12 cellular contexts compared by ENCODE assay signal in genomic region chr2:230069418-230069817, GRCh38. TPM values are rescaled to one million over a fixed set of nuclear protein-coding genes. Genes with fewer than 3 reads are reported as not detected.
DNase-seq lines count a peak whose midpoint lies in the region; ATAC-seq lines count a peak whose summit lies in the region.
"Had no signal": no experiment of that assay in that cellular context is flagged by ENCODE, and none has a peak within 500 bp of the region (broad histone marks: within the 10 kb centered on the region; RNA-seq: fewer than 3 reads in every experiment).

No MANE protein-coding gene starts in this region.

- H3K27ac ChIP-seq in caudate nucleus (ENCODE audit: low read depth, low read length), result no peak overlapping the region
- H3K27ac ChIP-seq: brain microvascular endothelial cell, gastrocnemius medialis had no signal

- H3K36me3 Mint-ChIP-seq in activated naive CD4-positive, alpha-beta T cell treated with anti-CD3 and anti-CD28 coated beads for 36 hours (ENCODE audit: low read depth), result no peaks in the 10 kb centered on the region
- H3K36me3 Mint-ChIP-seq in T-helper 17 cell (ENCODE audit: low read depth) (peaks cover 4% of the 10 kb centered on the region), memory B cell (peaks cover 2% of the 10 kb centered on the region)
- H3K36me3 Mint-ChIP-seq in stimulated activated memory B cell treated with anti-CD40 and anti-IgM and Interleukin-4, amounts not matched to agents 10 μg/mL and 1 μg/mL and 100 μg/mL, for 72 hours, result no peaks in the 10 kb centered on the region

- H3K27me3 Mint-ChIP-seq in activated naive CD4-positive, alpha-beta T cell treated with anti-CD3 and anti-CD28 coated beads for 36 hours (ENCODE audit: low read depth), result peaks cover 12% of the 10 kb centered on the region
- H3K27me3 Mint-ChIP-seq in T-helper 17 cell (peaks cover 17% of the 10 kb centered on the region), memory B cell (peaks cover 3% of the 10 kb centered on the region)
- H3K27me3 Mint-ChIP-seq in stimulated activated memory B cell treated with anti-CD40 and anti-IgM and Interleukin-4, amounts not matched to agents 10 μg/mL and 1 μg/mL and 100 μg/mL, for 72 hours, result no peaks in the 10 kb centered on the region

- H3K9me3 Mint-ChIP-seq in activated naive CD4-positive, alpha-beta T cell treated with anti-CD3 and anti-CD28 coated beads for 36 hours, result no peaks in the 10 kb centered on the region
- H3K9me3 Mint-ChIP-seq in memory B cell, result peaks cover 2% of the 10 kb centered on the region
- peaks cover 3% of the 10 kb centered on the region for H3K9me3 Mint-ChIP-seq in stimulated activated memory B cell treated with anti-CD40 and anti-IgM and Interleukin-4, amounts not matched to agents 10 μg/mL and 1 μg/mL and 100 μg/mL, for 72 hours

- no peak for ATAC-seq in T-helper 17 cell
- no peak for ATAC-seq in memory B cell (ENCODE audit: low read depth)
- ATAC-seq in stimulated activated memory B cell treated with anti-CD40 and anti-IgM and Interleukin-4, amounts not matched to agents 10 μg/mL and 1 μg/mL and 100 μg/mL, for 72 hours, result no peak
- ATAC-seq in GM21381 (IDR thresholded peaks at IDR 0.05; ENCODE audit: unreplicated experiment), result no peak

- intact Hi-C loops in activated naive CD4-positive, alpha-beta T cell treated with anti-CD3 and anti-CD28 coated beads for 36 hours (cut with micrococcal nuclease), result loop anchor here (1.0 to 5.0 kb wide), 7 partner anchors 61 to 728 kb away; partner anchors contain the start of genes CAB39 and SP110

- peaks cover 11% of the 10 kb centered on the region for H3K4me1 Mint-ChIP-seq in activated naive CD4-positive, alpha-beta T cell treated with anti-CD3 and anti-CD28 coated beads for 36 hours (ENCODE audit: low read depth)
- H3K4me1 Mint-ChIP-seq in T-helper 17 cell, result peaks cover 20% of the 10 kb centered on the region
- H3K4me1 Mint-ChIP-seq in memory B cell, result peaks cover 12% of the 10 kb centered on the region
- H3K4me1 Mint-ChIP-seq in stimulated activated memory B cell treated with anti-CD40 and anti-IgM and Interleukin-4, amounts not matched to agents 10 μg/mL and 1 μg/mL and 100 μg/mL, for 72 hours, result peaks cover 23% of the 10 kb centered on the region

- peak overlapping the region; percentile 81 for H3K4me3 Mint-ChIP-seq in activated naive CD4-positive, alpha-beta T cell treated with anti-CD3 and anti-CD28 coated beads for 36 hours
- peak overlapping the region; percentile 94 for H3K4me3 Mint-ChIP-seq in T-helper 17 cell
- peak overlapping the region; percentile 97 for H3K4me3 Mint-ChIP-seq in memory B cell
- peak overlapping the region; percentile 94 for H3K4me3 Mint-ChIP-seq in stimulated activated memory B cell treated with anti-CD40 and anti-IgM and Interleukin-4, amounts not matched to agents 10 μg/mL and 1 μg/mL and 100 μg/mL, for 72 hours

- no peaks in the 10 kb centered on the region for H3K9me3 ChIP-seq in T-helper 17 cell (ENCODE audit: control insufficient read depth, low read length, poor library complexity, severe bottlenecking)
- H3K9me3 ChIP-seq: gastrocnemius medialis had no signal

- H3K27ac Mint-ChIP-seq in activated naive CD4-positive, alpha-beta T cell treated with anti-CD3 and anti-CD28 coated beads for 36 hours, result no peak overlapping the region
- H3K27ac Mint-ChIP-seq in T-helper 17 cell (no peak overlapping the region), memory B cell (peak overlapping the region; percentile 48)
- H3K27ac Mint-ChIP-seq in stimulated activated memory B cell treated with anti-CD40 and anti-IgM and Interleukin-4, amounts not matched to agents 10 μg/mL and 1 μg/mL and 100 μg/mL, for 72 hours, result no peak overlapping the region
- H3K27ac Mint-ChIP-seq: dendritic cell treated with granulocyte-macrophage colony-stimulating factor and Interleukin-4, amounts not matched to agents 40 ng/mL and 50 ng/mL, for 4 days had no signal

- CTCF ChIA-PET in activated naive CD4-positive, alpha-beta T cell treated with anti-CD3 and anti-CD28 coated beads for 36 hours (lab: Charles Lee), result interaction anchor here (2.3 to 5.3 kb wide), 3 partner anchors 10 to 89 kb away, joined by 15 to 46 read pairs (median 26); no protein-coding TSS in a partner anchor

- DNase-seq in activated naive CD4-positive, alpha-beta T cell treated with anti-CD3 and anti-CD28 coated beads for 36 hours, result no peak
- no peak for DNase-seq in activated naive CD4-positive, alpha-beta T cell treated with Interleukin-2 at 50 U/mL for 16 hours
- no peak for DNase-seq in T-helper 17 cell
- no peak for DNase-seq in memory B cell (ENCODE audit: low spot score in 2 of 2)
- DNase-seq in islet precursor cell, result no peak
- no peak for DNase-seq in caudate nucleus (lab: John Stamatoyannopoulos, UW)
- DNase-seq: activated gamma-delta T cell, gastrocnemius medialis had no signal

RNA-seq across cellular contexts. Expression of gene SLC16A14, which starts 0.7 kb away (rescaled TPM):
- total RNA-seq in activated naive CD4-positive, alpha-beta T cell treated with anti-CD3 and anti-CD28 coated beads for 36 hours, result 1 to 10 TPM in 1 of 2 experiments, under 1 TPM in 1; 0.79 to 1.1 TPM
- total RNA-seq in T-helper 17 cell, result under 1 TPM in 1 of 2 donors, not detected in 1; 0.23 TPM
